ENCODE assay signal across 12 cellular contexts in the genomic region with DNA sequence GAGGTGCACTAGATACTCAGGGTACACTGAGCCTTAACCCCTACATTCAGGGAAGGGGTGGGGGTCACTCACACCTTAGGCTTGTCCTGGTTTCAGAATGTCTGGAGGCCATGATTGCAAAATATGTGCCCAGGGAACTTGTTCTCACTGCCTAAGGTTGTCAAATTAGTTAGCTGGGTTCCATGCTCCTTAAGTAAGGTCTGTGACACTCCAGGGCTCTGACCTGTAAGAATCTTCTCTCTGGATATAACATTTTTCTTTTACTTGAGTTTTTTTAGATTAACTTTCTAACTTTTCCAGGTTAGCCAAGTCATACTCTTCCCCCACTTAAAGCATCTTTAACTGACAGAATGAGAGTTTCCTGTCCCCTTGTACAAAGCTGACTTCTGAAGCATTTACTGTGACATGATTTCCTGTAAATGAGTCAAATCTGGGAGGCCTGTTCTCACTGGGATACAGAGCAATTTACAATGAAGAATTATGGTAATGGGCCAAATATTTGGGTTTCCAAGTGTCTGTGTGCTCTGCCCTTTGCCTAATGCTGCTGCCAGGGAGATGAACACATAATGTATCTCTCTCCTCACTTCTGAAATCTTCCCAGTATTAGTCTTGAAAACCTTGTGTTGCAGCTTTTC.
A peak's percentile ranks its signal among the peaks of the same experiment; 100 is the strongest.
DNase-seq lines count a peak whose midpoint lies in the region; ATAC-seq and TF ChIP-seq lines count a peak whose summit lies in the region.
"Had no signal": no experiment of that assay in that cellular context is flagged by ENCODE, and none has a peak within 500 bp of the region (broad histone marks: within the 10 kb centered on the region; RNA-seq: fewer than 3 reads in every experiment).

No MANE protein-coding gene starts in this region.

- H3K27ac Mint-ChIP-seq in naive thymus-derived CD4-positive, alpha-beta T cell = peak overlapping the region in 8 of 9 donors; percentile 4 to 82 (median 48)
- H3K27ac Mint-ChIP-seq in effector memory CD8-positive, alpha-beta T cell = no peak overlapping the region

- H3K4me3 Mint-ChIP-seq in naive thymus-derived CD4-positive, alpha-beta T cell = peak overlapping the region in 6 of 10 donors; percentile 10 to 51 (median 25)
- H3K4me3 Mint-ChIP-seq in effector memory CD8-positive, alpha-beta T cell = no peak overlapping the region

- H4K20me1 ChIP-seq in GM23248 (ENCODE audit: insufficient read depth) = no peaks in the 10 kb centered on the region

- ATAC-seq in naive thymus-derived CD4-positive, alpha-beta T cell = peak; percentile 26
- no peak for ATAC-seq in effector memory CD8-positive, alpha-beta T cell (replicated peaks)
- no peak for ATAC-seq in HG03520 (IDR thresholded peaks at IDR 0.05; ENCODE audit: unreplicated experiment)

- H3K4me1 ChIP-seq in GM23248 (ENCODE audit: insufficient read depth) (peaks cover 16% of the 10 kb centered on the region), adipocyte (ENCODE audit: control insufficient read depth, insufficient read depth, low read length) (peaks cover 32% of the 10 kb centered on the region)
- H3K4me1 ChIP-seq in naive thymus-derived CD4-positive, alpha-beta T cell (ENCODE audit: control insufficient read depth in 2 of 2, insufficient read depth in 2 of 2, low read length in 2 of 2) = peaks cover 0 to 18% of the 10 kb centered on the region in 2 donors

- no peak for TF ChIP-seq CTCF in dorsolateral prefrontal cortex (IDR thresholded peaks at IDR 0.05 in 54 of 56, conservative IDR thresholded peaks at IDR 0.05 in 2 of 56; ENCODE audit: low read depth in 1 of 56, partially characterized antibody in 56 of 56)

- H3K27me3 ChIP-seq in GM23248 (replicated peaks; ENCODE audit: insufficient read depth) (no peaks in the 10 kb centered on the region), adipocyte (replicated peaks; ENCODE audit: control insufficient read depth, insufficient read depth, low read length) (no peaks in the 10 kb centered on the region), dorsolateral prefrontal cortex (no peaks in the 10 kb centered on the region)
- no peaks in the 10 kb centered on the region for H3K27me3 ChIP-seq in naive thymus-derived CD4-positive, alpha-beta T cell (ENCODE audit: control insufficient read depth in 2 of 2, insufficient read depth in 2 of 2, low read length in 2 of 2)

- peak overlapping the region; percentile 81 for H2AFZ ChIP-seq in GM23248

- peaks cover 6 to 28% (median 23%) of the 10 kb centered on the region in 7 donors for H3K4me1 Mint-ChIP-seq in naive thymus-derived CD4-positive, alpha-beta T cell
- H3K4me1 Mint-ChIP-seq in effector memory CD8-positive, alpha-beta T cell (ENCODE audit: low read depth in 2 of 2) = peaks cover 0 to 6% of the 10 kb centered on the region in 2 donors

- no peaks in the 10 kb centered on the region for H3K79me2 ChIP-seq in GM23248 (ENCODE audit: insufficient read depth)

- CTCF ChIA-PET in naive thymus-derived CD4-positive, alpha-beta T cell (lab: Charles Lee) = no interaction called here

- peak overlapping the region; percentile 41 for H3K9ac ChIP-seq in GM23248
- H3K9ac ChIP-seq in adipocyte (ENCODE audit: low read length) = peak overlapping the region; percentile 75

- peaks cover 13% of the 10 kb centered on the region; the same call in 1 of the 2 replicates for H3F3A ChIP-seq in GM23248 (ENCODE audit: insufficient read depth)

- peak overlapping the region; percentile 55 for H3K4me2 ChIP-seq in GM23248 (ENCODE audit: unreplicated experiment)

- no peaks in the 10 kb centered on the region for H3K9me2 ChIP-seq in GM23248 (ENCODE audit: insufficient read depth)

- H3K9me3 Mint-ChIP-seq in naive thymus-derived CD4-positive, alpha-beta T cell = no peaks in the 10 kb centered on the region
- H3K9me3 Mint-ChIP-seq in effector memory CD8-positive, alpha-beta T cell = no peaks in the 10 kb centered on the region

- in situ Hi-C loops in GM23248 (cut with MboI) = no loop called here

- peaks cover 0 to 4% (median 0%) of the 10 kb centered on the region in 5 donors for H3K36me3 Mint-ChIP-seq in naive thymus-derived CD4-positive, alpha-beta T cell
- H3K36me3 Mint-ChIP-seq in effector memory CD8-positive, alpha-beta T cell (ENCODE audit: insufficient read depth) = no peaks in the 10 kb centered on the region

- no peaks in the 10 kb centered on the region for H3K36me3 ChIP-seq in GM23248 (ENCODE audit: low read depth)
- no peaks in the 10 kb centered on the region for H3K36me3 ChIP-seq in adipocyte (ENCODE audit: control insufficient read depth, insufficient read depth, low read length, severe bottlenecking)
- no peaks in the 10 kb centered on the region for H3K36me3 ChIP-seq in naive thymus-derived CD4-positive, alpha-beta T cell (ENCODE audit: control insufficient read depth in 2 of 3, insufficient read depth in 3 of 3, low read length in 3 of 3)

- H3K27me3 Mint-ChIP-seq in naive thymus-derived CD4-positive, alpha-beta T cell = no peaks in the 10 kb centered on the region
- H3K27me3 Mint-ChIP-seq in effector memory CD8-positive, alpha-beta T cell = peaks cover 0 to 5% of the 10 kb centered on the region in 2 donors

- H3K27ac ChIP-seq in GM23248 = peak overlapping the region; percentile 58
- H3K27ac ChIP-seq in naive thymus-derived CD4-positive, alpha-beta T cell (ENCODE audit: low read depth, low read length) = no peak overlapping the region
- H3K27ac ChIP-seq in caudate nucleus (ENCODE audit: low read depth, low read length) = no peak overlapping the region
- H3K27ac ChIP-seq in dorsolateral prefrontal cortex = peak overlapping the region in 25 of 59 donors; percentile 11 to 82 (median 47)

- DNase-seq in AG20443 (ENCODE audit: low spot score) (peak; percentile 68), GM23248 (peak; percentile 83), adipocyte (ENCODE audit: low read depth) (no peak), caudate nucleus (lab: John Stamatoyannopoulos, UW) (no peak), dorsolateral prefrontal cortex (no peak)
- DNase-seq in naive thymus-derived CD4-positive, alpha-beta T cell = peak in 4 of 9 donors; percentile 13 to 39 (median 30)
- DNase-seq in effector memory CD8-positive, alpha-beta T cell = no peak
- DNase-seq: KBM-7, NCI-H524, occipital lobe, T-helper 9 cell had no signal

- H3K9me3 ChIP-seq in GM23248 (ENCODE audit: low read depth) (no peaks in the 10 kb centered on the region), adipocyte (ENCODE audit: control insufficient read depth, low read length) (no peaks in the 10 kb centered on the region)
- no peaks in the 10 kb centered on the region for H3K9me3 ChIP-seq in naive thymus-derived CD4-positive, alpha-beta T cell (ENCODE audit: control insufficient read depth in 2 of 3, low read length in 3 of 3)

- intact Hi-C loops in naive thymus-derived CD4-positive, alpha-beta T cell (cut with micrococcal nuclease) = no loop called here
- intact Hi-C loops in dorsolateral prefrontal cortex (cut with DNase I) = no loop called here

- H3K4me3 ChIP-seq in GM23248 (no peak overlapping the region), adipocyte (ENCODE audit: low read length) (peak overlapping the region; percentile 49), dorsolateral prefrontal cortex (no peak overlapping the region)
- no peak overlapping the region for H3K4me3 ChIP-seq in naive thymus-derived CD4-positive, alpha-beta T cell (ENCODE audit: low read length)

- POLR2A ChIA-PET in naive thymus-derived CD4-positive, alpha-beta T cell (lab: Charles Lee) = interaction anchor here (1.2 kb wide), 1 partner anchor 9 kb away, joined by 3 read pairs; no protein-coding TSS in a partner anchor

Comparison
In these comparisons a context has a peak if more than half of its experiments do, and no peak if none do; other contexts are left out.
1. DNase-seq: peak in AG20443 (single experiment) and GM23248 (single experiment); none in adipocyte (single experiment), effector memory CD8-positive, alpha-beta T cell (0 of 3), caudate nucleus (0 of 61) and dorsolateral prefrontal cortex (0 of 10).
2. H3K27ac Mint-ChIP-seq: peak in naive thymus-derived CD4-positive, alpha-beta T cell (8 of 9); none in effector memory CD8-positive, alpha-beta T cell (0 of 2).
3. H3K4me3 Mint-ChIP-seq: peak in naive thymus-derived CD4-positive, alpha-beta T cell (6 of 10); none in effector memory CD8-positive, alpha-beta T cell (0 of 2).